13 cellular contexts compared by ENCODE assay signal in genomic region chr1:232764458-232765231, GRCh38. TPM values are rescaled to one million over a fixed set of nuclear protein-coding genes. Genes with fewer than 3 reads are reported as not detected.
DNase-seq lines count a peak whose midpoint lies in the region; ATAC-seq and TF ChIP-seq lines count a peak whose summit lies in the region.
"Had no signal": no experiment of that assay in that cellular context is flagged by ENCODE, and none has a peak within 500 bp of the region (broad histone marks: within the 10 kb centered on the region; RNA-seq: fewer than 3 reads in every experiment).

No MANE protein-coding gene starts in this region.

- H3K9me2 ChIP-seq in PC-3 (replicated peaks; ENCODE audit: low read length) (no peaks in the 10 kb centered on the region), SK-N-SH (no peaks in the 10 kb centered on the region)

- CTCF ChIA-PET in PC-3 (lab: Charles Lee) = no interaction called here
- CTCF ChIA-PET in SK-N-SH (lab: Yijun Ruan, JAX) = no interaction called here

- H3K9me3 ChIP-seq in heart left ventricle (no peaks in the 10 kb centered on the region), PC-3 (ENCODE audit: low read length) (no peaks in the 10 kb centered on the region), transverse colon (no peaks in the 10 kb centered on the region), SK-N-SH (no peaks in the 10 kb centered on the region)

- H2AFZ ChIP-seq in PC-3 (ENCODE audit: low read length) = no peak overlapping the region
- no peak overlapping the region for H2AFZ ChIP-seq in SK-N-SH (ENCODE audit: low read depth)

- TF ChIP-seq POLR2A in heart left ventricle (IDR thresholded peaks at IDR 0.05) (no peak), transverse colon (IDR thresholded peaks at IDR 0.05) (no peak)

- H3K27ac ChIP-seq in heart left ventricle = no peak overlapping the region
- H3K27ac ChIP-seq in PC-3 (ENCODE audit: low read length) = no peak overlapping the region
- peak overlapping the region; percentile 81 to 83 (median 82) for H3K27ac ChIP-seq in transverse colon
- no peak overlapping the region for H3K27ac ChIP-seq in SK-N-SH (ENCODE audit: low read depth in 2 of 2, low read length in 1 of 2)

- intact Hi-C loops in heart left ventricle (cut with DNase I) (no loop called here), left cardiac atrium (cut with DNase I) (no loop called here), PC-3 (cut with micrococcal nuclease) (loop anchor here (2.0 to 10.0 kb wide), 2 partner anchors 100 to 188 kb away; no protein-coding TSS in a partner anchor), left colon (cut with DNase I, micrococcal nuclease) (no loop called here), transverse colon (cut with DNase I; ENCODE audit: low total_unique reads) (no loop called here)

- TF ChIP-seq RAD21 in SK-N-SH (IDR thresholded peaks at IDR 0.05; ENCODE audit: low read length) = no peak

- no peak overlapping the region for H3K4me2 ChIP-seq in PC-3 (ENCODE audit: low read length)
- H3K4me2 ChIP-seq in SK-N-SH = no peak overlapping the region

- ATAC-seq in heart left ventricle (peak in 3 of 4 donors; percentile 36 to 44 (median 41)), left cardiac atrium (no peak), PC-3 (peak; percentile 49), left colon (peak; percentile 81), SK-N-SH treated with all-trans-retinoic acid at 6 μM for 48 hours (no peak)
- ATAC-seq: esophagus mucosa had no signal

- in situ Hi-C loops in transverse colon (cut with MboI; ENCODE audit: low pct_ligation_motif_present in 1 of 4, low pct_unique_long_range_greater_than_20kb in 1 of 4, low sequenced_read_pairs in 3 of 4) = no loop called here

- POLR2A ChIA-PET in PC-3 (lab: Charles Lee; ENCODE audit: unreplicated experiment) = interaction anchor here (0.9 kb wide), 1 partner anchor 20 kb away, joined by 3 read pairs; no protein-coding TSS in a partner anchor
- POLR2A ChIA-PET in SK-N-SH (lab: Yijun Ruan, JAX) = no interaction called here

- TF ChIP-seq EP300 in transverse colon (IDR thresholded peaks at IDR 0.05; ENCODE audit: low read depth) (no peak), SK-N-SH (IDR thresholded peaks at IDR 0.05; ENCODE audit: borderline replicate concordance in 1 of 2, low read depth in 1 of 2, low read length in 1 of 2) (no peak)

- H3K36me3 ChIP-seq in heart left ventricle = no peaks in the 10 kb centered on the region
- no peaks in the 10 kb centered on the region for H3K36me3 ChIP-seq in PC-3 (ENCODE audit: low read depth, low read length)
- H3K36me3 ChIP-seq in transverse colon = no peaks in the 10 kb centered on the region
- H3K36me3 ChIP-seq in SK-N-SH (replicated peaks in 1 of 2; ENCODE audit: control insufficient read depth in 1 of 2, insufficient read depth in 2 of 2, low read length in 1 of 2) = no peaks in the 10 kb centered on the region

- H3K27me3 ChIP-seq in heart left ventricle (no peaks in the 10 kb centered on the region), PC-3 (ENCODE audit: low read length) (no peaks in the 10 kb centered on the region), transverse colon (no peaks in the 10 kb centered on the region), SK-N-SH (ENCODE audit: insufficient read depth) (no peaks in the 10 kb centered on the region)

- no peaks in the 10 kb centered on the region for H4K20me1 ChIP-seq in PC-3 (ENCODE audit: low read length)
- H4K20me1 ChIP-seq in SK-N-SH (ENCODE audit: insufficient read depth) = no peaks in the 10 kb centered on the region

- BruUV-seq in PC-3 (replicated peaks; lab: Mats Ljungman, UMichigan) = no TSS peak

- H3F3A ChIP-seq in PC-3 (ENCODE audit: low read length, unreplicated experiment) (no peaks in the 10 kb centered on the region), SK-N-SH (replicated peaks; ENCODE audit: insufficient read depth) (no peaks in the 10 kb centered on the region)

- no peak overlapping the region for H3K9ac ChIP-seq in PC-3 (ENCODE audit: low read length)
- H3K9ac ChIP-seq in SK-N-SH = no peak overlapping the region

- H3K79me2 ChIP-seq in PC-3 (ENCODE audit: low read length) = no peaks in the 10 kb centered on the region
- no peaks in the 10 kb centered on the region for H3K79me2 ChIP-seq in SK-N-SH (ENCODE audit: insufficient read depth)

- H3K4me1 ChIP-seq in heart left ventricle = peaks cover 0 to 15% (median 0%) of the 10 kb centered on the region in 12 donors
- peaks cover 15% of the 10 kb centered on the region for H3K4me1 ChIP-seq in PC-3 (ENCODE audit: insufficient read depth, low read length)
- H3K4me1 ChIP-seq in transverse colon = peaks cover 26 to 47% (median 28%) of the 10 kb centered on the region in 4 donors
- no peaks in the 10 kb centered on the region for H3K4me1 ChIP-seq in SK-N-SH (ENCODE audit: control insufficient read depth in 1 of 2, insufficient read depth in 2 of 2, low read depth in 1 of 2, low read length in 1 of 2)

- TF ChIP-seq CTCF in heart left ventricle (IDR thresholded peaks at IDR 0.05) = no peak
- TF ChIP-seq CTCF in PC-3 (conservative IDR thresholded peaks at IDR 0.05; ENCODE audit: low read depth, low read length) = no peak
- no peak for TF ChIP-seq CTCF in transverse colon (IDR thresholded peaks at IDR 0.05)
- no peak for TF ChIP-seq CTCF in SK-N-SH (IDR thresholded peaks at IDR 0.05)

- no peak overlapping the region for H3K4me3 ChIP-seq in heart left ventricle
- no peak overlapping the region for H3K4me3 ChIP-seq in PC-3 (ENCODE audit: low read length)
- no peak overlapping the region for H3K4me3 ChIP-seq in transverse colon
- no peak overlapping the region for H3K4me3 ChIP-seq in SK-N-SH (ENCODE audit: low read depth in 2 of 2, low read length in 1 of 2)

- 70 to 86% (median 79%) methylated on average over 4 of the region's 4 CpGs for WGBS in heart left ventricle, 4 donors
- 17 to 51% methylated on average over 1 to 4 of the region's 4 CpGs for WGBS in transverse colon (ENCODE audit: low coverage in 1 of 2), 2 donors
- 58% methylated on average over 4 of the region's 4 CpGs for WGBS in SK-N-SH (ENCODE audit: low lambda C conversion rate)

- DNase-seq in heart left ventricle (no peak), left cardiac atrium (no peak), PC-3 (no peak), left colon (peak; percentile 44 to 80), transverse colon (peak; percentile 64), SK-N-SH (no peak), pons (ENCODE audit: low spot score) (no peak)
- DNase-seq: activated CD4-positive, CD25-positive, alpha-beta regulatory T cell; activated CD8-positive, alpha-beta memory T cell treated with anti-CD3 and anti-CD28 coated beads for 24 hours; NCI-H2081 treated with DMSO at 0.1 percent for 48 hours; right cardiac atrium had no signal

TF ChIP-seq in SK-N-SH, 30 proteins besides CTCF, POLR2A, EP300 and RAD21 (continues in another document):
- no peak for TF ChIP-seq TEAD4 (IDR thresholded peaks at IDR 0.05; ENCODE audit: borderline replicate concordance, insufficient read depth)
- TF ChIP-seq POLR2AphosphoS5 (IDR thresholded peaks at IDR 0.05; ENCODE audit: low read depth, low read length) = no peak
- no peak for TF ChIP-seq TCF12 (IDR thresholded peaks at IDR 0.05)
- no peak for TF ChIP-seq CHD2 (IDR thresholded peaks at IDR 0.05; ENCODE audit: low read length, partially characterized antibody)
- TF ChIP-seq EZH2phosphoT487 (IDR thresholded peaks at IDR 0.05; ENCODE audit: borderline replicate concordance, low read depth) = no peak
- no peak for TF ChIP-seq RXRA (IDR thresholded peaks at IDR 0.05; ENCODE audit: borderline replicate concordance, low read depth)
- no peak for TF ChIP-seq IRF3 (IDR thresholded peaks at IDR 0.05; ENCODE audit: low read depth, low read length)

TF ChIP-seq in SK-N-SH treated with all-trans-retinoic acid at 6 μM for 48 hours, 23 proteins besides CTCF, POLR2A, EP300 and RAD21 (continues in another document):
- no peak for TF ChIP-seq POU6F1 (CRISPR knock-in tag; IDR thresholded peaks at IDR 0.05; ENCODE audit: borderline replicate concordance, low read depth)
- no peak for TF ChIP-seq ZNF8 (CRISPR knock-in tag; IDR thresholded peaks at IDR 0.05)
- TF ChIP-seq ZNF70 (CRISPR knock-in tag; IDR thresholded peaks at IDR 0.05) = no peak
- TF ChIP-seq CSRNP3 (CRISPR knock-in tag; IDR thresholded peaks at IDR 0.05) = no peak
- TF ChIP-seq ESRRG (CRISPR knock-in tag; IDR thresholded peaks at IDR 0.05) = no peak
- TF ChIP-seq CSDC2 (CRISPR knock-in tag; IDR thresholded peaks at IDR 0.05) = no peak
- TF ChIP-seq BACH2 (CRISPR knock-in tag; IDR thresholded peaks at IDR 0.05; ENCODE audit: borderline replicate concordance) = no peak
- TF ChIP-seq ZFP30 (CRISPR knock-in tag; IDR thresholded peaks at IDR 0.05) = no peak

RNA-seq across cellular contexts. Expression of gene MAP10, which starts 40.6 kb away (rescaled TPM):
- 1 to 10 TPM; 2.4 to 4.9 (median 3.6) TPM for total RNA-seq in heart left ventricle
- 1 to 10 TPM; 1.5 to 1.6 TPM for polyA plus RNA-seq in heart left ventricle
- total RNA-seq in left cardiac atrium = 1 to 10 TPM; 2.5 to 3.0 TPM
- not detected in 2 replicates for total RNA-seq in PC-3 (2014; rRNA removed)
- total RNA-seq in left colon = 1 to 10 TPM; 1.7 to 2.1 TPM
- total RNA-seq in transverse colon = 1 to 10 TPM in 2 of 4 donors, not detected in 2; 1.7 to 2.3 TPM
- polyA plus RNA-seq in SK-N-SH (2012; rRNA removed) = 0.43 and 0.45 TPM in 2 replicates
- polyA plus RNA-seq in SK-N-SH (2012; cell fraction: cytosol; rRNA removed) = 0.52 and 0.55 TPM in 2 replicates
- polyA plus RNA-seq in SK-N-SH (2012; cell fraction: nucleus; rRNA removed) = 0.29 and 0.52 TPM in 2 replicates

Comparison
In these comparisons a context has a peak if more than half of its experiments do, and no peak if none do; other contexts are left out.
1. ATAC-seq: peak in heart left ventricle (3 of 4), PC-3 (single experiment) and left colon (single experiment); none in left cardiac atrium (0 of 2) and SK-N-SH treated with all-trans-retinoic acid at 6 μM for 48 hours (single experiment).
2. DNase-seq: peak in left colon (2 of 2) and transverse colon (single experiment); none in heart left ventricle (0 of 5), left cardiac atrium (single experiment), PC-3 (single experiment), SK-N-SH (single experiment) and pons (single experiment).
3. H3K27ac ChIP-seq: peak in transverse colon (4 of 4); none in heart left ventricle (0 of 12), PC-3 (single experiment) and SK-N-SH (0 of 2).